In genomic region chr7:134451656-134452055, GRCh38 we compare ENCODE assay signal across 18 cellular contexts.
"Had no signal": no experiment of that assay in that cellular context is flagged by ENCODE, and none has a peak within 500 bp of the region (broad histone marks: within the 10 kb centered on the region; RNA-seq: fewer than 3 reads in every experiment).

No MANE protein-coding gene starts in this region.

- H3K9me3 ChIP-seq: body of pancreas, mucosa of descending colon, uterus had no signal

- FAIRE-seq: TTC549 had no signal

- H3K36me3 Mint-ChIP-seq: natural killer cell had no signal

- H3K27me3 Mint-ChIP-seq: activated B cell treated with CpG ODN at 0.5 μM for 24 hours; activated CD4-positive, alpha-beta T cell treated with anti-CD3 and anti-CD28 coated beads, Interleukin-2, amount 10 ng/mL, durations not matched to agents 24 days and 14 days; central memory CD8-positive, alpha-beta T cell had no signal

- H3K4me3 Mint-ChIP-seq: activated B cell treated with CpG ODN at 0.5 μM for 24 hours; activated CD4-positive, alpha-beta T cell treated with anti-CD3 and anti-CD28 coated beads, Interleukin-2, amount 10 ng/mL, durations not matched to agents 24 days and 14 days; activated CD8-positive, alpha-beta T cell treated with anti-CD3 and anti-CD28 coated beads, Interleukin-2, amount 10 ng/mL, durations not matched to agents 7 days and 5 days; central memory CD8-positive, alpha-beta T cell; natural killer cell; stimulated activated effector memory CD8-positive, alpha-beta T cell treated with anti-CD3 and anti-CD28 coated beads, Interleukin-12 subunit alpha, Interleukin-12 subunit beta, amount 100 ng/mL, for 72 hours had no signal

- H3K36me3 ChIP-seq: uterus had no signal

- H3K9me3 Mint-ChIP-seq: activated B cell treated with CpG ODN at 0.5 μM for 24 hours; activated CD4-positive, alpha-beta T cell treated with anti-CD3 and anti-CD28 coated beads, Interleukin-2, amount 10 ng/mL, durations not matched to agents 24 days and 14 days; activated naive CD4-positive, alpha-beta T cell treated with anti-CD3 and anti-CD28 coated beads, Interleukin-2, amount 50 U/mL, for 72 hours; central memory CD8-positive, alpha-beta T cell; natural killer cell; stimulated activated effector memory CD8-positive, alpha-beta T cell treated with anti-CD3 and anti-CD28 coated beads, Interleukin-12 subunit alpha, Interleukin-12 subunit beta, amount 100 ng/mL, for 72 hours had no signal

- H3K27ac ChIP-seq: body of pancreas, uterus had no signal

- DNase-seq: activated B cell treated with CpG ODN at 0.5 μM for 24 hours; activated CD4-positive, alpha-beta T cell treated with anti-CD3 and anti-CD28 coated beads, Interleukin-2, amount 10 ng/mL, durations not matched to agents 24 days and 14 days; activated CD8-positive, alpha-beta memory T cell treated with anti-CD3 and anti-CD28 coated beads, Interleukin-2, amount 50 U/mL, for 4 hours; activated CD8-positive, alpha-beta T cell treated with anti-CD3 and anti-CD28 coated beads, Interleukin-2, amount 10 ng/mL, durations not matched to agents 7 days and 5 days; activated effector memory CD4-positive, alpha-beta T cell treated with anti-CD3 and anti-CD28 coated beads, Interleukin-2, amount 50 U/mL, for 16 hours; activated T-cell treated with anti-CD3 and anti-CD28 coated beads, Interleukin-2, amount 50 U/mL, for 48 hours; body of pancreas; cortex of kidney; effector memory CD4-positive, alpha-beta T cell; foreskin fibroblast; mucosa of descending colon; natural killer cell; SW 1271; uterus had no signal

- ATAC-seq: activated CD8-positive, alpha-beta T cell treated with anti-CD3 and anti-CD28 coated beads, Interleukin-2, amount 10 ng/mL, durations not matched to agents 7 days and 5 days; activated naive CD4-positive, alpha-beta T cell treated with anti-CD3 and anti-CD28 coated beads, Interleukin-2, amount 50 U/mL, for 72 hours; body of pancreas; mucosa of descending colon; natural killer cell; stimulated activated effector memory CD8-positive, alpha-beta T cell treated with anti-CD3 and anti-CD28 coated beads, Interleukin-12 subunit alpha, Interleukin-12 subunit beta, amount 100 ng/mL, for 72 hours had no signal

- H3K27ac Mint-ChIP-seq: activated B cell treated with CpG ODN at 0.5 μM for 24 hours; activated CD4-positive, alpha-beta T cell treated with anti-CD3 and anti-CD28 coated beads, Interleukin-2, amount 10 ng/mL, durations not matched to agents 24 days and 14 days; natural killer cell had no signal

- H3K4me1 ChIP-seq: body of pancreas, uterus had no signal

- H3K27me3 ChIP-seq: body of pancreas, uterus had no signal

- H3K4me3 ChIP-seq: body of pancreas, mucosa of descending colon, uterus had no signal
